Comparison of ENCODE assay signal across 9 cellular contexts in the genomic region with DNA sequence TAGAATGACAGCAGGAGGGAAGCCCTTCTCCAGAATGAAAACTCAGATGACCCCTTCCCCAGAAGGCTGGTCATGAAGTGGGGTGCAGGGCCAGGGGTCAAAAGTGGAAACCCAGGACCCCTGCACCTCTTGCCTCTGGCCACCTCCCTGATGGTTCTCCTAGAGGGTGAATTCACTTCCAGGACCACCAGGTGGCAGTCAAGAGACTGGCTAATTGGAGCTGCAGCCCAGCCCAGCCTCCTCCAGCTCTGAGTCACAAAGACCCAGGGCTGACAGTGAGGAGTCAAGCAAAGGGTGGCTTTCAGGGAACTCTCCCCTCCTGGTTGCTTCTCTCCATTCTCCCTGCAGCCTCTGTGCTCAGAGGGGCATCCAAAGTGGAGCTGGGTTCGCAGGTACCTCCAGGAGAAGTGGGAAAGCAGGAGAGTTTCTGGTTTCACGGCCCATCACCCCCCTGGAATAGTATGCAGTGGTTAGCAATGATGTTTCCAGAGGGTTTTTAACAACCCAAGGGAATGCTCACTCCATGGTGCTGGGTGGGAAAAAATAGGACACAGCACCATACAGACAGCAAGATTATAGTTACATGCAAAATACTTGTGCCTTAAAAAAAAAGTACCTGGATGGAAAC. TPM values are rescaled to one million over a fixed set of nuclear protein-coding genes. Genes with fewer than 3 reads are reported as not detected.
A peak's percentile ranks its signal among the peaks of the same experiment; 100 is the strongest.
DNase-seq lines count a peak whose midpoint lies in the region; ATAC-seq and TF ChIP-seq lines count a peak whose summit lies in the region.
"Had no signal": no experiment of that assay in that cellular context is flagged by ENCODE, and none has a peak within 500 bp of the region (broad histone marks: within the 10 kb centered on the region; RNA-seq: fewer than 3 reads in every experiment).

No MANE protein-coding gene starts in this region.

- ATAC-seq in activated naive CD8-positive, alpha-beta T cell treated with anti-CD3 and anti-CD28 coated beads, Interleukin-2, amount 50 U/mL, for 24 hours, result peak; percentile 85
- ATAC-seq in heart right ventricle, result peak; percentile 84 to 96 (median 89)

- H3K4me3 Mint-ChIP-seq in activated naive CD8-positive, alpha-beta T cell treated with anti-CD3 and anti-CD28 coated beads, Interleukin-2, amount 50 U/mL, for 24 hours, result no peak overlapping the region

- H3K36me3 Mint-ChIP-seq in activated naive CD8-positive, alpha-beta T cell treated with anti-CD3 and anti-CD28 coated beads, Interleukin-2, amount 50 U/mL, for 24 hours (ENCODE audit: low read depth), result no peaks in the 10 kb centered on the region

- TF ChIP-seq POLR2A in prostate gland (IDR thresholded peaks at IDR 0.05), result no peak
- TF ChIP-seq POLR2A in uterus (IDR thresholded peaks at IDR 0.05), result no peak

- H3K9me3 ChIP-seq in heart right ventricle, result no peaks in the 10 kb centered on the region
- H3K9me3 ChIP-seq in prostate gland, result no peaks in the 10 kb centered on the region
- H3K9me3 ChIP-seq in uterus, result no peaks in the 10 kb centered on the region
- H3K9me3 ChIP-seq: BLaER1 had no signal

- TF ChIP-seq CTCF in heart right ventricle (IDR thresholded peaks at IDR 0.05) (peak; percentile 80 to 93 (median 89)), prostate gland (IDR thresholded peaks at IDR 0.05) (peak; percentile 54 to 95 (median 88)), uterus (IDR thresholded peaks at IDR 0.05) (peak; percentile 74 to 90 (median 88))

- H3K4me1 Mint-ChIP-seq in activated naive CD8-positive, alpha-beta T cell treated with anti-CD3 and anti-CD28 coated beads, Interleukin-2, amount 50 U/mL, for 24 hours, result no peaks in the 10 kb centered on the region

- no peak overlapping the region for H3K27ac ChIP-seq in heart right ventricle
- H3K27ac ChIP-seq in prostate gland, result no peak overlapping the region
- H3K27ac ChIP-seq in uterus, result no peak overlapping the region
- H3K27ac ChIP-seq: BLaER1 had no signal

- H3K4me3 ChIP-seq in heart right ventricle (no peak overlapping the region), prostate gland (no peak overlapping the region), uterus (no peak overlapping the region)
- H3K4me3 ChIP-seq: BLaER1 had no signal

- 60 to 64% methylated on average over 2 of the region's 2 CpGs for WGBS in heart right ventricle, 2 donors
- WGBS in prostate gland, result 84% methylated on average over 2 of the region's 2 CpGs

- no peaks in the 10 kb centered on the region for H3K9me3 Mint-ChIP-seq in activated naive CD8-positive, alpha-beta T cell treated with anti-CD3 and anti-CD28 coated beads, Interleukin-2, amount 50 U/mL, for 24 hours

- peaks cover 33% of the 10 kb centered on the region for H3K27me3 Mint-ChIP-seq in activated naive CD8-positive, alpha-beta T cell treated with anti-CD3 and anti-CD28 coated beads, Interleukin-2, amount 50 U/mL, for 24 hours

- intact Hi-C loops in heart right ventricle (cut with DNase I), result loop anchor here (1.0 to 10.0 kb wide), 10 partner anchors 160 to 230 kb away; no protein-coding TSS in a partner anchor
- intact Hi-C loops in prostate gland (cut with DNase I), result loop anchor here (1.0 to 10.0 kb wide), 2 partner anchors 70 to 185 kb away; no protein-coding TSS in a partner anchor
- intact Hi-C loops in uterus (cut with DNase I; ENCODE audit: low total_unique reads), result no loop called here

- peak; percentile 50 to 77 for DNase-seq in NCI-H524 (lab: John Stamatoyannopoulos, UW)
- DNase-seq in NCI-H524 treated with DMSO at 0.1 percent for 48 hours (lab: John Stamatoyannopoulos, UW), result no peak
- DNase-seq in NCI-H1092 (lab: John Stamatoyannopoulos, UW), result peak; percentile 88
- DNase-seq in SW480 (ENCODE audit: low spot score), result peak; percentile 75
- peak; percentile 82 for DNase-seq in activated naive CD8-positive, alpha-beta T cell treated with anti-CD3 and anti-CD28 coated beads, Interleukin-2, amount 50 U/mL, for 24 hours
- DNase-seq in heart right ventricle, result peak; percentile 55 to 86
- peak; percentile 85 for DNase-seq in prostate gland (ENCODE audit: low spot score)
- peak; percentile 77 to 81 for DNase-seq in uterus

- H3K27ac Mint-ChIP-seq in activated naive CD8-positive, alpha-beta T cell treated with anti-CD3 and anti-CD28 coated beads, Interleukin-2, amount 50 U/mL, for 24 hours, result no peak overlapping the region

- H3K4me1 ChIP-seq in heart right ventricle (peaks cover 0 to 27% (median 0%) of the 10 kb centered on the region in 9 donors), prostate gland (replicated peaks) (no peaks in the 10 kb centered on the region), uterus (no peaks in the 10 kb centered on the region)

- H3K36me3 ChIP-seq in heart right ventricle, result no peaks in the 10 kb centered on the region
- no peaks in the 10 kb centered on the region for H3K36me3 ChIP-seq in prostate gland
- H3K36me3 ChIP-seq in uterus, result no peaks in the 10 kb centered on the region
- H3K36me3 ChIP-seq: BLaER1 had no signal

- peaks cover 0 to 14% (median 3%) of the 10 kb centered on the region in 7 donors for H3K27me3 ChIP-seq in heart right ventricle
- no peaks in the 10 kb centered on the region for H3K27me3 ChIP-seq in prostate gland (replicated peaks; ENCODE audit: insufficient read depth)
- no peaks in the 10 kb centered on the region for H3K27me3 ChIP-seq in uterus

RNA-seq across cellular contexts. Expression of a gene that starts 6.1 kb away (rescaled TPM):
- total RNA-seq in heart right ventricle (1 to 10 TPM in 4 of 10 donors, under 1 TPM in 6; 0.34 to 5.0 (median 0.85) TPM), prostate gland (1 to 10 TPM; 6.4 to 7.4 TPM), uterus (10 to 100 TPM in 1 of 4 donors, 1 to 10 TPM in 2, under 1 TPM in 1; under 0.01 to 49.6 (median 2.2) TPM)
- polyA plus RNA-seq in heart right ventricle, result 1 to 10 TPM in 1 of 2 donors, under 1 TPM in 1; 0.15 to 1.5 TPM

RNA-seq across cellular contexts. Expression of a gene that starts 51.5 kb away (rescaled TPM):
- total RNA-seq in heart right ventricle (100 to 1,000 TPM in 2 of 10 donors, 10 to 100 TPM in 8; 10.0 to 367 (median 21.8) TPM), prostate gland (100 to 1,000 TPM; 106 to 151 TPM), uterus (100 to 1,000 TPM in 1 of 4 donors, 10 to 100 TPM in 3; 22.3 to 183 (median 32.0) TPM)
- polyA plus RNA-seq in heart right ventricle, result 100 to 1,000 TPM in 1 of 2 donors, 10 to 100 TPM in 1; 32.3 to 100 TPM
